In the genomic region with DNA sequence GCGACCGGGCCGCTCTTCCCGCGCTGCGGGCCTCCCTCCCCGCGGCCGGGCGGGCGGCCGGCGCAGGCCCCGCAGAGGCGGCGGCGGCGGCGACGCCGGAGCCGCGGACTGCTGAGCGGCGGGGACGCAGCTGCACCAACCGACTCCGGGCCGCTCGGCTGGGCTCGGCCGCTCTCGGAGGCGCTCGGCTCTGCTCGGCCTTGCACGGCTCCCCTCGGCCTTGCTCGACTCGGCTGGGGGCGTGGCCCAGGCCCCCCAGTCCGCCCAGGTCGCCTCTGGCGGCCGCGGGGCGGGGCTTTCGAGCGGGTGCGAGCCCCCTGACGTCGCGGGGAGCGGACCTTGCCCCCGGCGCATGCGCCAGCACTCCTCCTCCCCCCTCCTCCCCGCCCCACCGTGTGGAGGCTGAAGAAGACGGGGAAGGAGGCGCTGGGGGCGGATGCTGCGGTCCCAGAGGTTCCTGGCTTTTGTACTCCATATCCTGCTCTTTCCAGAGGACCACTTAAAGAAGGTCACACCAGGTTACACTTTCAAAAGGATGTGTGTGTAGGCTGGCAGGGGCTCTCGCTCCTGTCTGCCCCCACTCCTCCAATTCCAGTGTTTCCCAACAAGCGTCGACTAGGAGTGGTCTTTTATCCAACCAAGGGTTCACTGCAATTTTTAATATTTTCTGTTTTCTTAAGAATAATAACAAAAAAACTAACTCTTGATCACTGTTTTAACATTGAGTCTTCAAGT, we compare ENCODE assay signal across 1 cellular context.
TF ChIP-seq lines count a peak whose summit lies in the region.

A gene with protein sequence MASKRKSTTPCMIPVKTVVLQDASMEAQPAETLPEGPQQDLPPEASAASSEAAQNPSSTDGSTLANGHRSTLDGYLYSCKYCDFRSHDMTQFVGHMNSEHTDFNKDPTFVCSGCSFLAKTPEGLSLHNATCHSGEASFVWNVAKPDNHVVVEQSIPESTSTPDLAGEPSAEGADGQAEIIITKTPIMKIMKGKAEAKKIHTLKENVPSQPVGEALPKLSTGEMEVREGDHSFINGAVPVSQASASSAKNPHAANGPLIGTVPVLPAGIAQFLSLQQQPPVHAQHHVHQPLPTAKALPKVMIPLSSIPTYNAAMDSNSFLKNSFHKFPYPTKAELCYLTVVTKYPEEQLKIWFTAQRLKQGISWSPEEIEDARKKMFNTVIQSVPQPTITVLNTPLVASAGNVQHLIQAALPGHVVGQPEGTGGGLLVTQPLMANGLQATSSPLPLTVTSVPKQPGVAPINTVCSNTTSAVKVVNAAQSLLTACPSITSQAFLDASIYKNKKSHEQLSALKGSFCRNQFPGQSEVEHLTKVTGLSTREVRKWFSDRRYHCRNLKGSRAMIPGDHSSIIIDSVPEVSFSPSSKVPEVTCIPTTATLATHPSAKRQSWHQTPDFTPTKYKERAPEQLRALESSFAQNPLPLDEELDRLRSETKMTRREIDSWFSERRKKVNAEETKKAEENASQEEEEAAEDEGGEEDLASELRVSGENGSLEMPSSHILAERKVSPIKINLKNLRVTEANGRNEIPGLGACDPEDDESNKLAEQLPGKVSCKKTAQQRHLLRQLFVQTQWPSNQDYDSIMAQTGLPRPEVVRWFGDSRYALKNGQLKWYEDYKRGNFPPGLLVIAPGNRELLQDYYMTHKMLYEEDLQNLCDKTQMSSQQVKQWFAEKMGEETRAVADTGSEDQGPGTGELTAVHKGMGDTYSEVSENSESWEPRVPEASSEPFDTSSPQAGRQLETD (minus strand): TSS at position 196 of the 735 bp plus-strand sequence. CDS start 112,815 bp downstream, outside the sequence.

TF ChIP-seq in HepG2, 621 proteins besides CTCF, POLR2A, EP300 and RAD21 (continued from another document and continues in another):
- TF ChIP-seq, protein P1, sequence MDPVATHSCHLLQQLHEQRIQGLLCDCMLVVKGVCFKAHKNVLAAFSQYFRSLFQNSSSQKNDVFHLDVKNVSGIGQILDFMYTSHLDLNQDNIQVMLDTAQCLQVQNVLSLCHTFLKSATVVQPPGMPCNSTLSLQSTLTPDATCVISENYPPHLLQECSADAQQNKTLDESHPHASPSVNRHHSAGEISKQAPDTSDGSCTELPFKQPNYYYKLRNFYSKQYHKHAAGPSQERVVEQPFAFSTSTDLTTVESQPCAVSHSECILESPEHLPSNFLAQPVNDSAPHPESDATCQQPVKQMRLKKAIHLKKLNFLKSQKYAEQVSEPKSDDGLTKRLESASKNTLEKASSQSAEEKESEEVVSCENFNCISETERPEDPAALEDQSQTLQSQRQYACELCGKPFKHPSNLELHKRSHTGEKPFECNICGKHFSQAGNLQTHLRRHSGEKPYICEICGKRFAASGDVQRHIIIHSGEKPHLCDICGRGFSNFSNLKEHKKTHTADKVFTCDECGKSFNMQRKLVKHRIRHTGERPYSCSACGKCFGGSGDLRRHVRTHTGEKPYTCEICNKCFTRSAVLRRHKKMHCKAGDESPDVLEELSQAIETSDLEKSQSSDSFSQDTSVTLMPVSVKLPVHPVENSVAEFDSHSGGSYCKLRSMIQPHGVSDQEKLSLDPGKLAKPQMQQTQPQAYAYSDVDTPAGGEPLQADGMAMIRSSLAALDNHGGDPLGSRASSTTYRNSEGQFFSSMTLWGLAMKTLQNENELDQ (CRISPR knock-in tag; IDR thresholded peaks at IDR 0.05; ENCODE audit: borderline replicate concordance) = no peak
- no peak for TF ChIP-seq GTF3A (CRISPR knock-in tag; conservative IDR thresholded peaks at IDR 0.05)
- TF ChIP-seq, protein P2, sequence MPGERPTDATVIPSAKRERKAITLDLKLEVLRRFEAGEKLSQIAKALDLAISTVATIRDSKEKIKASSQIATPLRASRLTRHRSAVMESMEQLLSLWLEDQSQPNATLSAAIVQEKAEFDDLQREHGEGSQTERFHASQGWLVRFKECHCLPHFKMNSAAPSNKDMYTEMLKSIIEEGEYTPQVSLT (CRISPR knock-in tag; IDR thresholded peaks at IDR 0.05; ENCODE audit: borderline replicate concordance, low read depth) = no peak
- no peak for TF ChIP-seq EED (CRISPR knock-in tag; IDR thresholded peaks at IDR 0.05)
- no peak for TF ChIP-seq ZNF713 (CRISPR knock-in tag; IDR thresholded peaks at IDR 0.05)
- TF ChIP-seq SALL2 (CRISPR knock-in tag; IDR thresholded peaks at IDR 0.05) = peak; percentile 69
- no peak for TF ChIP-seq ZNF678 (CRISPR knock-in tag; IDR thresholded peaks at IDR 0.05)
- TF ChIP-seq ZNF530 (CRISPR knock-in tag; IDR thresholded peaks at IDR 0.05; ENCODE audit: low read depth) = no peak
- TF ChIP-seq, protein P3, sequence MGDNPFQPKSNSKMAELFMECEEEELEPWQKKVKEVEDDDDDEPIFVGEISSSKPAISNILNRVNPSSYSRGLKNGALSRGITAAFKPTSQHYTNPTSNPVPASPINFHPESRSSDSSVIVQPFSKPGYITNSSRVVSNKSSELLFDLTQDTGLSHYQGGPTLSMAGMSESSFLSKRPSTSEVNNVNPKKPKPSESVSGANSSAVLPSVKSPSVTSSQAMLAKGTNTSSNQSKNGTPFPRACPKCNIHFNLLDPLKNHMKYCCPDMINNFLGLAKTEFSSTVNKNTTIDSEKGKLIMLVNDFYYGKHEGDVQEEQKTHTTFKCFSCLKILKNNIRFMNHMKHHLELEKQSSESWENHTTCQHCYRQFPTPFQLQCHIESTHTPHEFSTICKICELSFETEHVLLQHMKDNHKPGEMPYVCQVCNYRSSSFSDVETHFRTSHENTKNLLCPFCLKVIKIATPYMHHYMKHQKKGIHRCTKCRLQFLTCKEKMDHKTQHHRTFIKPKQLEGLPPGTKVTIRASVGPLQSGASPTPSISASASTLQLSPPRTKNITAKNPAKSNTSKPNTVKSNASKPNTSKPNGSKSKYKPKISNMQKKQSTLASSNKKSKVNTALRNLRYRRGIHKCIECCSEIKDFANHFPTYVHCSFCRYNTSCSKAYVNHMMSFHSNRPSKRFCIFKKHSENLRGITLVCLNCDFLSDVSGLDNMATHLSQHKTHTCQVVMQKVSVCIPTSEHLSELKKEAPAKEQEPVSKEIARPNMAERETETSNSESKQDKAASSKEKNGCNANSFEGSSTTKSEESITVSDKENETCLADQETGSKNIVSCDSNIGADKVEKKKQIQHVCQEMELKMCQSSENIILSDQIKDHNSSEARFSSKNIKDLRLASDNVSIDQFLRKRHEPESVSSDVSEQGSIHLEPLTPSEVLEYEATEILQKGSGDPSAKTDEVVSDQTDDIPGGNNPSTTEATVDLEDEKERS (CRISPR knock-in tag; IDR thresholded peaks at IDR 0.05) = no peak
- peak; percentile 20; the same call in 1 of the 2 replicates for TF ChIP-seq ISL2 (CRISPR knock-in tag; IDR thresholded peaks at IDR 0.05)
- no peak for TF ChIP-seq SMARCC2 (IDR thresholded peaks at IDR 0.05)
- TF ChIP-seq PITX1 (CRISPR knock-in tag; IDR thresholded peaks at IDR 0.05) = no peak
- TF ChIP-seq SMAD1 (CRISPR knock-in tag; IDR thresholded peaks at IDR 0.05; ENCODE audit: borderline replicate concordance, low read depth) = peak; percentile 62; the same call in 1 of the 2 replicates
- no peak; the same call in 1 of the 2 replicates for TF ChIP-seq HDAC2 (CRISPR knock-in tag; IDR thresholded peaks at IDR 0.05)
- no peak for TF ChIP-seq ZNF496 (CRISPR knock-in tag; IDR thresholded peaks at IDR 0.05; ENCODE audit: insufficient replicate concordance)
- no peak for TF ChIP-seq RARG (CRISPR knock-in tag; IDR thresholded peaks at IDR 0.05; ENCODE audit: low read depth)
- no peak for TF ChIP-seq NAIF1 (CRISPR knock-in tag; IDR thresholded peaks at IDR 0.05; ENCODE audit: borderline replicate concordance)
- no peak for TF ChIP-seq ZNF326 (CRISPR knock-in tag; IDR thresholded peaks at IDR 0.05; ENCODE audit: borderline replicate concordance)
- peak; percentile 48; the same call in 1 of the 2 replicates for TF ChIP-seq MEIS2 (CRISPR knock-in tag; IDR thresholded peaks at IDR 0.05)
- TF ChIP-seq ZNF543 (CRISPR knock-in tag; IDR thresholded peaks at IDR 0.05) = no peak
- TF ChIP-seq KDM5A (IDR thresholded peaks at IDR 0.05; ENCODE audit: borderline replicate concordance, low read length) = no peak
- TF ChIP-seq, protein P4, sequence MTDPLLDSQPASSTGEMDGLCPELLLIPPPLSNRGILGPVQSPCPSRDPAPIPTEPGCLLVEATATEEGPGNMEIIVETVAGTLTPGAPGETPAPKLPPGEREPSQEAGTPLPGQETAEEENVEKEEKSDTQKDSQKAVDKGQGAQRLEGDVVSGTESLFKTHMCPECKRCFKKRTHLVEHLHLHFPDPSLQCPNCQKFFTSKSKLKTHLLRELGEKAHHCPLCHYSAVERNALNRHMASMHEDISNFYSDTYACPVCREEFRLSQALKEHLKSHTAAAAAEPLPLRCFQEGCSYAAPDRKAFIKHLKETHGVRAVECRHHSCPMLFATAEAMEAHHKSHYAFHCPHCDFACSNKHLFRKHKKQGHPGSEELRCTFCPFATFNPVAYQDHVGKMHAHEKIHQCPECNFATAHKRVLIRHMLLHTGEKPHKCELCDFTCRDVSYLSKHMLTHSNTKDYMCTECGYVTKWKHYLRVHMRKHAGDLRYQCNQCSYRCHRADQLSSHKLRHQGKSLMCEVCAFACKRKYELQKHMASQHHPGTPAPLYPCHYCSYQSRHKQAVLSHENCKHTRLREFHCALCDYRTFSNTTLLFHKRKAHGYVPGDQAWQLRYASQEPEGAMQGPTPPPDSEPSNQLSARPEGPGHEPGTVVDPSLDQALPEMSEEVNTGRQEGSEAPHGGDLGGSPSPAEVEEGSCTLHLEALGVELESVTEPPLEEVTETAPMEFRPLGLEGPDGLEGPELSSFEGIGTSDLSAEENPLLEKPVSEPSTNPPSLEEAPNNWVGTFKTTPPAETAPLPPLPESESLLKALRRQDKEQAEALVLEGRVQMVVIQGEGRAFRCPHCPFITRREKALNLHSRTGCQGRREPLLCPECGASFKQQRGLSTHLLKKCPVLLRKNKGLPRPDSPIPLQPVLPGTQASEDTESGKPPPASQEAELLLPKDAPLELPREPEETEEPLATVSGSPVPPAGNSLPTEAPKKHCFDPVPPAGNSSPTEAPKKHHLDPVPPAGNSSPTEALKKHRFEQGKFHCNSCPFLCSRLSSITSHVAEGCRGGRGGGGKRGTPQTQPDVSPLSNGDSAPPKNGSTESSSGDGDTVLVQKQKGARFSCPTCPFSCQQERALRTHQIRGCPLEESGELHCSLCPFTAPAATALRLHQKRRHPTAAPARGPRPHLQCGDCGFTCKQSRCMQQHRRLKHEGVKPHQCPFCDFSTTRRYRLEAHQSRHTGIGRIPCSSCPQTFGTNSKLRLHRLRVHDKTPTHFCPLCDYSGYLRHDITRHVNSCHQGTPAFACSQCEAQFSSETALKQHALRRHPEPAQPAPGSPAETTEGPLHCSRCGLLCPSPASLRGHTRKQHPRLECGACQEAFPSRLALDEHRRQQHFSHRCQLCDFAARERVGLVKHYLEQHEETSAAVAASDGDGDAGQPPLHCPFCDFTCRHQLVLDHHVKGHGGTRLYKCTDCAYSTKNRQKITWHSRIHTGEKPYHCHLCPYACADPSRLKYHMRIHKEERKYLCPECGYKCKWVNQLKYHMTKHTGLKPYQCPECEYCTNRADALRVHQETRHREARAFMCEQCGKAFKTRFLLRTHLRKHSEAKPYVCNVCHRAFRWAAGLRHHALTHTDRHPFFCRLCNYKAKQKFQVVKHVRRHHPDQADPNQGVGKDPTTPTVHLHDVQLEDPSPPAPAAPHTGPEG (CRISPR knock-in tag; IDR thresholded peaks at IDR 0.05) = no peak
- no peak for TF ChIP-seq RBM39 (IDR thresholded peaks at IDR 0.05; ENCODE audit: low read depth, low read length, poor library complexity, severe bottlenecking)
- no peak for TF ChIP-seq ZC3H13 (CRISPR knock-in tag; IDR thresholded peaks at IDR 0.05)
- no peak; the same call in 1 of the 2 replicates for TF ChIP-seq ZNF12 (CRISPR knock-in tag; IDR thresholded peaks at IDR 0.05)
- peak; percentile 64 for TF ChIP-seq RBFOX2 (IDR thresholded peaks at IDR 0.05; ENCODE audit: low read depth, low read length)
- TF ChIP-seq ZNF557 (CRISPR knock-in tag; IDR thresholded peaks at IDR 0.05) = no peak
- TF ChIP-seq, protein P5, sequence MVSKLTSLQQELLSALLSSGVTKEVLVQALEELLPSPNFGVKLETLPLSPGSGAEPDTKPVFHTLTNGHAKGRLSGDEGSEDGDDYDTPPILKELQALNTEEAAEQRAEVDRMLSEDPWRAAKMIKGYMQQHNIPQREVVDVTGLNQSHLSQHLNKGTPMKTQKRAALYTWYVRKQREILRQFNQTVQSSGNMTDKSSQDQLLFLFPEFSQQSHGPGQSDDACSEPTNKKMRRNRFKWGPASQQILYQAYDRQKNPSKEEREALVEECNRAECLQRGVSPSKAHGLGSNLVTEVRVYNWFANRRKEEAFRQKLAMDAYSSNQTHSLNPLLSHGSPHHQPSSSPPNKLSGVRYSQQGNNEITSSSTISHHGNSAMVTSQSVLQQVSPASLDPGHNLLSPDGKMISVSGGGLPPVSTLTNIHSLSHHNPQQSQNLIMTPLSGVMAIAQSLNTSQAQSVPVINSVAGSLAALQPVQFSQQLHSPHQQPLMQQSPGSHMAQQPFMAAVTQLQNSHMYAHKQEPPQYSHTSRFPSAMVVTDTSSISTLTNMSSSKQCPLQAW (CRISPR knock-in tag; IDR thresholded peaks at IDR 0.05) = peak; percentile 64; the same call in 1 of the 2 replicates
- TF ChIP-seq PRPF4 (IDR thresholded peaks at IDR 0.05; ENCODE audit: low read depth, low read length, poor library complexity, severe bottlenecking) = no peak
- TF ChIP-seq ZNF441 (CRISPR knock-in tag; IDR thresholded peaks at IDR 0.05; ENCODE audit: borderline replicate concordance) = peak; percentile 81
- TF ChIP-seq ATF7-NPFF (CRISPR knock-in tag; IDR thresholded peaks at IDR 0.05; ENCODE audit: low read depth) = peak; percentile 48; the same call in 1 of the 2 replicates
- no peak for TF ChIP-seq SP2 (CRISPR knock-in tag; IDR thresholded peaks at IDR 0.05)
- TF ChIP-seq PPARG (CRISPR knock-in tag; conservative IDR thresholded peaks at IDR 0.05) = no peak
- TF ChIP-seq, protein P6, sequence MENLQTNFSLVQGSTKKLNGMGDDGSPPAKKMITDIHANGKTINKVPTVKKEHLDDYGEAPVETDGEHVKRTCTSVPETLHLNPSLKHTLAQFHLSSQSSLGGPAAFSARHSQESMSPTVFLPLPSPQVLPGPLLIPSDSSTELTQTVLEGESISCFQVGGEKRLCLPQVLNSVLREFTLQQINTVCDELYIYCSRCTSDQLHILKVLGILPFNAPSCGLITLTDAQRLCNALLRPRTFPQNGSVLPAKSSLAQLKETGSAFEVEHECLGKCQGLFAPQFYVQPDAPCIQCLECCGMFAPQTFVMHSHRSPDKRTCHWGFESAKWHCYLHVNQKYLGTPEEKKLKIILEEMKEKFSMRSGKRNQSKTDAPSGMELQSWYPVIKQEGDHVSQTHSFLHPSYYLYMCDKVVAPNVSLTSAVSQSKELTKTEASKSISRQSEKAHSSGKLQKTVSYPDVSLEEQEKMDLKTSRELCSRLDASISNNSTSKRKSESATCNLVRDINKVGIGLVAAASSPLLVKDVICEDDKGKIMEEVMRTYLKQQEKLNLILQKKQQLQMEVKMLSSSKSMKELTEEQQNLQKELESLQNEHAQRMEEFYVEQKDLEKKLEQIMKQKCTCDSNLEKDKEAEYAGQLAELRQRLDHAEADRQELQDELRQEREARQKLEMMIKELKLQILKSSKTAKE (CRISPR knock-in tag; IDR thresholded peaks at IDR 0.05; ENCODE audit: borderline replicate concordance) = no peak
- peak; percentile 52; the same call in 1 of the 2 replicates for TF ChIP-seq ZMYM4 (CRISPR knock-in tag; IDR thresholded peaks at IDR 0.05)
- 0 out of 2 replicates have a peak, but pooled peaks have one; percentile 33 for TF ChIP-seq SMARCE1 (IDR thresholded peaks at IDR 0.05; ENCODE audit: borderline replicate concordance)
- TF ChIP-seq HOXA5 (CRISPR knock-in tag; IDR thresholded peaks at IDR 0.05) = peak; percentile 77
- peak; percentile 87; the same call in 1 of the 2 replicates for TF ChIP-seq MYNN (CRISPR knock-in tag; IDR thresholded peaks at IDR 0.05; ENCODE audit: low read depth)
- no peak for TF ChIP-seq POLR2AphosphoS2 (IDR thresholded peaks at IDR 0.05; ENCODE audit: low read depth, low read length)
- no peak for TF ChIP-seq ZNF180 (CRISPR knock-in tag; IDR thresholded peaks at IDR 0.05; ENCODE audit: borderline replicate concordance, low read depth)
- no peak for TF ChIP-seq ZNF782 (CRISPR knock-in tag; IDR thresholded peaks at IDR 0.05; ENCODE audit: borderline replicate concordance)
